ENCODE assay signal across 8 cellular contexts in the genomic region with DNA sequence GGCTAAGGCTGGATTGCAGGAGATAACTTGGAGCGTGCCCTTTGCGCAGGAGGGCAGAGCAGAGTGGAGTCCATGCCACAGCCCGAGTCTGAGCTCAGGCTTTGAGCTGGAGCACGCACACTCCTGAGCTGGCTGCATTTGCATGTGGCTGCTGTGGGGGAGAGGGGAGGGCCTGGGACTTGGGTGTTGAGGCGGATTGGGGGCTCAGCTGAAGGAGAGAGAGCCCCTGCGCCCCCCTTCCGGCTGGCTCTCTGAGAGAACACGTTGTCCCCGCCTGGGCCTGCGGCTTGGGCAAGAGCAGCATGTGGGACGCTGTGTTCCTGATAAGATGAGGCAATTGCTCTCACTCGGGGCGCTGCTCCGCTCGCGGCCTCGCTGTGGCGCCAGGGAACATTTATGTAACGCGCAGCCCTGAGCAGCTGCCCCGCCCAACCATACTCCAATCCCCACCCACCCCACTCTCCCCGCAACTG. TPM values are rescaled to one million over a fixed set of nuclear protein-coding genes. Genes with fewer than 3 reads are reported as not detected.
DNase-seq lines count a peak whose midpoint lies in the region; ATAC-seq and TF ChIP-seq lines count a peak whose summit lies in the region.

No MANE protein-coding gene starts in this region.

- H3K36me3 ChIP-seq in BJ (ENCODE audit: control insufficient read depth, insufficient read depth, low read length) (no peaks in the 10 kb centered on the region), mesodermal cell (ENCODE audit: control insufficient read depth, insufficient read depth, low read length) (no peaks in the 10 kb centered on the region), Caco-2 (ENCODE audit: control insufficient read depth, insufficient read depth, low read length) (no peaks in the 10 kb centered on the region)

- H3K27me3 Mint-ChIP-seq in Caco-2 (ENCODE audit: insufficient read depth, unreplicated experiment), result no peaks in the 10 kb centered on the region

- H3K9me3 Mint-ChIP-seq in Caco-2 (ENCODE audit: unreplicated experiment), result no peaks in the 10 kb centered on the region

- H3K4me3 ChIP-seq in BJ (ENCODE audit: low read depth, low read length) (no peak overlapping the region), NB4 (ENCODE audit: low read depth, low read length) (peak overlapping the region; percentile 50), mesodermal cell (ENCODE audit: extremely low read depth, insufficient read depth, low read length, poor library complexity, severe bottlenecking) (no peak overlapping the region), Caco-2 (ENCODE audit: low read depth, low read length) (no peak overlapping the region)

- H3K27ac ChIP-seq in mesodermal cell (ENCODE audit: low read depth, low read length, severe bottlenecking), result peak overlapping the region; percentile 10

- peaks cover 53% of the 10 kb centered on the region for H3K4me1 ChIP-seq in mesodermal cell (ENCODE audit: control insufficient read depth, insufficient read depth, low read length, poor library complexity, severe bottlenecking)
- H3K4me1 ChIP-seq in Caco-2, result 0 out of 2 replicates have a peak, but pooled peaks cover 10% of the 10 kb centered on the region

- no peaks in the 10 kb centered on the region for H3K27me3 ChIP-seq in BJ (ENCODE audit: control insufficient read depth, insufficient read depth, low read length)
- H3K27me3 ChIP-seq in Caco-2 (replicated peaks; ENCODE audit: control insufficient read depth, insufficient read depth, low read length), result no peaks in the 10 kb centered on the region

- peak; percentile 48 for ATAC-seq in GM21528 (IDR thresholded peaks at IDR 0.05; ENCODE audit: low FRiP score, unreplicated experiment)

- peak; percentile 21 for TF ChIP-seq POLR2A in NB4 (IDR thresholded peaks at IDR 0.05; ENCODE audit: extremely low read depth, insufficient read length)

- 16 to 37% methylated on average over 11 to 18 of the region's 22 CpGs for WGBS in mesodermal cell (ENCODE audit: insufficient coverage in 2 of 2), 2 experiments

- no peaks in the 10 kb centered on the region for H3K9me3 ChIP-seq in mesodermal cell (ENCODE audit: control insufficient read depth, low read length)
- no peaks in the 10 kb centered on the region for H3K9me3 ChIP-seq in Caco-2

- POLR2A ChIA-PET in BJ (lab: Charles Lee) (interaction anchor here (1.0 kb wide), 1 partner anchor 72 kb away, joined by 3 read pairs; no protein-coding TSS in a partner anchor), Caco-2 (lab: Charles Lee) (no interaction called here)

- no peaks in the 10 kb centered on the region for H3K36me3 Mint-ChIP-seq in Caco-2 (ENCODE audit: insufficient read depth, unreplicated experiment)

- no peak overlapping the region for H3K4me3 Mint-ChIP-seq in Caco-2 (ENCODE audit: unreplicated experiment)

- CTCF ChIA-PET in BJ (lab: Yijun Ruan, JAX), result interaction anchor here (0.8 to 8.9 kb wide), 18 partner anchors 9 to 165 kb away, joined by 3 to 62 read pairs (median 6); a partner anchor contains a TSS
- CTCF ChIA-PET in Caco-2 (lab: Charles Lee), result interaction anchor here (2.4 kb wide), 1 partner anchor 69 kb away, joined by 20 read pairs; no protein-coding TSS in a partner anchor

- DNase-seq in BJ (ENCODE audit: low read depth), result peak; percentile 37
- peak; percentile 99 for DNase-seq in NB4 (ENCODE audit: low read depth)
- peak; percentile 90 for DNase-seq in activated CD8-positive, alpha-beta memory T cell treated with anti-CD3 and anti-CD28 coated beads for 24 hours
- DNase-seq in ecto neural progenitor cell (ENCODE audit: low spot score), result peak; percentile 81
- peak; percentile 61 to 64 for DNase-seq in stimulated activated CD8-positive, alpha-beta memory T cell treated with anti-CD3 and anti-CD28 coated beads, Interleukin-15, amount 100 ng/mL, for 4 hours (ENCODE audit: low read depth in 2 of 2)
- no peak for DNase-seq in Caco-2

- intact Hi-C loops in Caco-2 (cut with micrococcal nuclease; ENCODE audit: unreplicated experiment), result no loop called here

- H3K4me1 Mint-ChIP-seq in Caco-2 (ENCODE audit: low read depth, unreplicated experiment), result no peaks in the 10 kb centered on the region

- H3K27ac Mint-ChIP-seq in Caco-2 (ENCODE audit: unreplicated experiment), result no peak overlapping the region

- BruUV-seq in Caco-2 (replicated peaks; lab: Mats Ljungman, UMichigan), result no TSS peak

- TF ChIP-seq CTCF in BJ (IDR thresholded peaks at IDR 0.05; ENCODE audit: insufficient read depth, low read depth, low read length) (peak; percentile 62), NB4 (IDR thresholded peaks at IDR 0.05; ENCODE audit: low read depth, low read length) (peak; percentile 24), Caco-2 (IDR thresholded peaks at IDR 0.05; ENCODE audit: insufficient read depth in 1 of 2, low read depth in 1 of 2, low read length in 1 of 2, severe bottlenecking in 1 of 2, unreplicated experiment in 1 of 2) (no peak)

RNA-seq across cellular contexts. Expression of a gene that starts 39.1 kb away (rescaled TPM):
- polyA plus RNA-seq in BJ (2011; rRNA removed), result 11.5 and 13.7 TPM in 2 replicates
- polyA minus RNA-seq in BJ (2011; rRNA and poly(A)+ RNA removed), result 15.3 and 16.0 TPM in 2 replicates
- polyA plus RNA-seq in mesodermal cell (2013, experiment 1 of 2), result 45.0 TPM
- polyA plus RNA-seq in mesodermal cell (2013, experiment 2 of 2), result 49.5 TPM
- total RNA-seq in Caco-2 (2022), result 16.6 and 18.8 TPM in 2 replicates

Comparison
In these comparisons a context has a peak if more than half of its experiments do, and no peak if none do; other contexts are left out.
1. DNase-seq: peak in BJ (single experiment), NB4 (single experiment), activated CD8-positive, alpha-beta memory T cell treated with anti-CD3 and anti-CD28 coated beads for 24 hours (single experiment), ecto neural progenitor cell (single experiment) and stimulated activated CD8-positive, alpha-beta memory T cell treated with anti-CD3 and anti-CD28 coated beads, Interleukin-15, amount 100 ng/mL, for 4 hours (2 of 2); none in Caco-2 (0 of 2).
2. CTCF ChIP-seq: peak in BJ (single experiment) and NB4 (single experiment); none in Caco-2 (0 of 2).